9 cellular contexts compared by ENCODE assay signal in genomic region chr1:6962390-6962955, GRCh38.
DNase-seq lines count a peak whose midpoint lies in the region; ATAC-seq, FAIRE-seq and TF ChIP-seq lines count a peak whose summit lies in the region.
"Had no signal": no experiment of that assay in that cellular context is flagged by ENCODE, and none has a peak within 500 bp of the region (broad histone marks: within the 10 kb centered on the region; RNA-seq: fewer than 3 reads in every experiment).

No MANE protein-coding gene starts in this region.

- peak overlapping the region; percentile 28; the same call in 1 of the 2 replicates for H3K4me3 ChIP-seq in K562

- peaks cover 35 to 61% of the 10 kb centered on the region in 2 experiments for H3K27me3 ChIP-seq in K562 (ENCODE audit: control insufficient read depth in 2 of 2, insufficient read depth in 2 of 2, low read length in 2 of 2)

- H3K9me3 Mint-ChIP-seq in naive thymus-derived CD8-positive, alpha-beta T cell = peaks cover 0 to 2% (median 0%) of the 10 kb centered on the region in 9 donors

- peaks cover 0 to 39% (median 13%) of the 10 kb centered on the region in 5 donors for H3K27me3 Mint-ChIP-seq in naive thymus-derived CD8-positive, alpha-beta T cell

- H3K4me1 Mint-ChIP-seq in naive thymus-derived CD8-positive, alpha-beta T cell = peaks cover 11 to 21% (median 17%) of the 10 kb centered on the region in 4 donors

- H3K36me3 Mint-ChIP-seq in naive thymus-derived CD8-positive, alpha-beta T cell = no peaks in the 10 kb centered on the region

- no peak for TF ChIP-seq RAD21 in K562 (CRISPR knock-in tag; conservative IDR thresholded peaks at IDR 0.05 in 1 of 2, IDR thresholded peaks at IDR 0.05 in 1 of 2)

- H3K4me1 ChIP-seq in K562 (replicated peaks in 1 of 2; ENCODE audit: control insufficient read depth in 2 of 2, insufficient read depth in 2 of 2, low read length in 2 of 2) = peaks cover 0 to 22% of the 10 kb centered on the region in 2 experiments; a peak in 4 of 5 replicates

- ATAC-seq in K562 = peak; percentile 84
- ATAC-seq in naive thymus-derived CD8-positive, alpha-beta T cell = peak; percentile 50 to 51
- no peak for ATAC-seq in HG02571 (IDR thresholded peaks at IDR 0.05; ENCODE audit: unreplicated experiment)
- no peak for ATAC-seq in GM18498 (IDR thresholded peaks at IDR 0.05; ENCODE audit: unreplicated experiment)

- no peak overlapping the region for H3K27ac ChIP-seq in K562 (ENCODE audit: extremely low read depth, low read depth, low read length)

- H2AFZ ChIP-seq in K562 (ENCODE audit: low read depth, low read length) = peak overlapping the region; percentile 80

- intact Hi-C loops in K562 (cut with micrococcal nuclease) = loop anchor here (5.0 kb wide), 1 partner anchor 220 kb away; no protein-coding TSS in a partner anchor

- H3K9me1 ChIP-seq in K562 (ENCODE audit: control insufficient read depth, insufficient read depth, low read length) = no peaks in the 10 kb centered on the region

- BruUV-seq in K562 (replicated peaks; lab: Mats Ljungman, UMichigan) = no TSS peak

- peak overlapping the region; percentile 58 for H3K4me2 ChIP-seq in K562 (ENCODE audit: insufficient read depth, low read length)

- H3K79me2 ChIP-seq in K562 (ENCODE audit: control insufficient read depth, insufficient read depth, low read length) = no peaks in the 10 kb centered on the region

- DNase-seq in HEK293T (ENCODE audit: extremely low spot score) = peak; percentile 82
- peak; percentile 86 for DNase-seq in SHP77 treated with DMSO at 0.1 percent for 48 hours (lab: John Stamatoyannopoulos, UW)
- peak; percentile 84 to 87 (median 86) for DNase-seq in K562 (ENCODE audit: extremely low read depth in 1 of 4, low spot score in 3 of 4)
- peak in 8 of 10 donors; percentile 23 to 78 (median 42) for DNase-seq in naive thymus-derived CD8-positive, alpha-beta T cell
- DNase-seq in dedifferentiated amniotic fluid mesenchymal stem cell (ENCODE audit: extremely low spot score) = no peak
- no peak for DNase-seq in COLO829 (ENCODE audit: low spot score)

- peak overlapping the region in 3 of 10 donors; percentile 9 to 61 (median 58) for H3K27ac Mint-ChIP-seq in naive thymus-derived CD8-positive, alpha-beta T cell

- no peak for TF ChIP-seq EP300 in K562 (IDR thresholded peaks at IDR 0.05; ENCODE audit: low read length)

- WGBS in K562 (ENCODE audit: insufficient coverage, low coverage, missing lambda C conversion rate) = 0% methylated on average over 3 of the region's 17 CpGs

- TF ChIP-seq POLR2A in K562 (conservative IDR thresholded peaks at IDR 0.05) = no peak

- no peaks in the 10 kb centered on the region for H3K9me3 ChIP-seq in K562 (replicated peaks; ENCODE audit: control insufficient read depth, insufficient read depth, low read depth, low read length)
- H3K9me3 ChIP-seq: tibial nerve had no signal

- FAIRE-seq in K562 (lab: Jason Lieb, UNC) = peak; percentile 72

- H3K9ac ChIP-seq in K562 (ENCODE audit: insufficient read depth in 1 of 2, low read depth in 2 of 2, low read length in 2 of 2) = no peak overlapping the region

- H3K36me3 ChIP-seq in K562 (ENCODE audit: control insufficient read depth, insufficient read depth, low read length) = no peaks in the 10 kb centered on the region
- H3K36me3 ChIP-seq: tibial nerve had no signal

- CTCF ChIA-PET in HEK293T (lab: Yijun Ruan, JAX) = interaction anchor here (0.6 kb wide), 1 partner anchor 683 kb away, joined by 4 read pairs; no protein-coding TSS in a partner anchor
- CTCF ChIA-PET in K562 (lab: Yijun Ruan, JAX; ENCODE audit: low intra/inter-chr PET ratio) = no interaction called here

- POLR2A ChIA-PET in HEK293T (lab: Yijun Ruan, JAX) = interaction anchor here (0.8 kb wide), 2 partner anchors 17 to 177 kb away, joined by 4 read pairs; partner anchors contain the start of gene CAMTA1
- POLR2A ChIA-PET in K562 (lab: Yijun Ruan, JAX) = interaction anchor here (0.5 to 1.1 kb wide), 4 partner anchors 47 to 342 kb away, joined by 3 to 6 read pairs (median 3); partner anchors contain the start of gene CAMTA1
- POLR2A ChIA-PET in naive thymus-derived CD8-positive, alpha-beta T cell (lab: Charles Lee) = no interaction called here

- H4K20me1 ChIP-seq in K562 (replicated peaks; ENCODE audit: control insufficient read depth, insufficient read depth, low read length) = peaks cover 12% of the 10 kb centered on the region

- in situ Hi-C loops in K562 (cut with MboI) = no loop called here

- TF ChIP-seq CTCF in K562 (IDR thresholded peaks at IDR 0.05 in 2 of 3, conservative IDR thresholded peaks at IDR 0.05 in 1 of 3; ENCODE audit: insufficient read depth in 2 of 3, low read depth in 1 of 3, low read length in 3 of 3) = no peak

- peak overlapping the region; percentile 45 to 98 (median 58) for H3K4me3 Mint-ChIP-seq in naive thymus-derived CD8-positive, alpha-beta T cell

TF ChIP-seq in HEK293T, 16 proteins besides CTCF, POLR2A, EP300 and RAD21:
- TF ChIP-seq ARNT (IDR thresholded peaks at IDR 0.05) = no peak
- TF ChIP-seq, protein P1, sequence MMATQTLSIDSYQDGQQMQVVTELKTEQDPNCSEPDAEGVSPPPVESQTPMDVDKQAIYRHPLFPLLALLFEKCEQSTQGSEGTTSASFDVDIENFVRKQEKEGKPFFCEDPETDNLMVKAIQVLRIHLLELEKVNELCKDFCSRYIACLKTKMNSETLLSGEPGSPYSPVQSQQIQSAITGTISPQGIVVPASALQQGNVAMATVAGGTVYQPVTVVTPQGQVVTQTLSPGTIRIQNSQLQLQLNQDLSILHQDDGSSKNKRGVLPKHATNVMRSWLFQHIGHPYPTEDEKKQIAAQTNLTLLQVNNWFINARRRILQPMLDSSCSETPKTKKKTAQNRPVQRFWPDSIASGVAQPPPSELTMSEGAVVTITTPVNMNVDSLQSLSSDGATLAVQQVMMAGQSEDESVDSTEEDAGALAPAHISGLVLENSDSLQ (IDR thresholded peaks at IDR 0.05) = no peak
- TF ChIP-seq L3MBTL2 (conservative IDR thresholded peaks at IDR 0.05) = no peak
- no peak for TF ChIP-seq ZNF384 (IDR thresholded peaks at IDR 0.05)
- TF ChIP-seq TARDBP (IDR thresholded peaks at IDR 0.05) = no peak
- TF ChIP-seq FOXM1 (IDR thresholded peaks at IDR 0.05; ENCODE audit: borderline replicate concordance) = no peak
- TF ChIP-seq BHLHE40 (IDR thresholded peaks at IDR 0.05; ENCODE audit: borderline replicate concordance) = no peak
- TF ChIP-seq FOXA1 (IDR thresholded peaks at IDR 0.05) = no peak
- TF ChIP-seq FOXK2 (IDR thresholded peaks at IDR 0.05) = no peak
- TF ChIP-seq SP1 (IDR thresholded peaks at IDR 0.05) = no peak
- TF ChIP-seq LEF1 (IDR thresholded peaks at IDR 0.05; ENCODE audit: borderline replicate concordance) = no peak
- no peak for TF ChIP-seq SUZ12 (IDR thresholded peaks at IDR 0.05)
- no peak for TF ChIP-seq HDGF (IDR thresholded peaks at IDR 0.05; ENCODE audit: borderline replicate concordance)
- TF ChIP-seq CTBP1 (IDR thresholded peaks at IDR 0.05; ENCODE audit: borderline replicate concordance) = no peak
- TF ChIP-seq ELF4 (IDR thresholded peaks at IDR 0.05) = no peak
- no peak for TF ChIP-seq NFRKB (IDR thresholded peaks at IDR 0.05)

TF ChIP-seq in K562, 482 proteins besides CTCF, POLR2A, EP300 and RAD21:
- TF ChIP-seq SP2 (IDR thresholded peaks at IDR 0.05; ENCODE audit: extremely low read depth, low read depth, low read length, poor library complexity, severe bottlenecking) = no peak
- 0 out of 4 replicates have a peak, but pooled peaks of 1 of the 2 experiments have one; percentile 40 for TF ChIP-seq NRF1 (conservative IDR thresholded peaks at IDR 0.05 in 1 of 2, IDR thresholded peaks at IDR 0.05 in 1 of 2)
- TF ChIP-seq EGR1 (conservative IDR thresholded peaks at IDR 0.05) = 0 out of 2 replicates have a peak, but pooled peaks have one; percentile 19
- no peak for TF ChIP-seq TAF15 (IDR thresholded peaks at IDR 0.05; ENCODE audit: low read depth, low read length)
- no peak for TF ChIP-seq HNRNPK (IDR thresholded peaks at IDR 0.05; ENCODE audit: low read depth, low read length, poor library complexity, severe bottlenecking)
- TF ChIP-seq KLF10 (CRISPR knock-in tag; IDR thresholded peaks at IDR 0.05) = no peak
- peak; percentile 45 for TF ChIP-seq USF2 (CRISPR knock-in tag; IDR thresholded peaks at IDR 0.05)
- no peak for TF ChIP-seq EP400 (IDR thresholded peaks at IDR 0.05)
- no peak for TF ChIP-seq SMARCB1 (IDR thresholded peaks at IDR 0.05; ENCODE audit: insufficient read length, low read depth)

Comparison
In these comparisons a context has a peak if more than half of its experiments do, and no peak if none do; other contexts are left out.
1. DNase-seq: peak in HEK293T (single experiment), SHP77 treated with DMSO at 0.1 percent for 48 hours (single experiment), K562 (4 of 4) and naive thymus-derived CD8-positive, alpha-beta T cell (8 of 10); none in dedifferentiated amniotic fluid mesenchymal stem cell (single experiment) and COLO829 (single experiment).
2. ATAC-seq: peak in K562 (single experiment) and naive thymus-derived CD8-positive, alpha-beta T cell (2 of 2); none in HG02571 (single experiment) and GM18498 (single experiment).